10 cellular contexts compared by ENCODE assay signal in the genomic region with DNA sequence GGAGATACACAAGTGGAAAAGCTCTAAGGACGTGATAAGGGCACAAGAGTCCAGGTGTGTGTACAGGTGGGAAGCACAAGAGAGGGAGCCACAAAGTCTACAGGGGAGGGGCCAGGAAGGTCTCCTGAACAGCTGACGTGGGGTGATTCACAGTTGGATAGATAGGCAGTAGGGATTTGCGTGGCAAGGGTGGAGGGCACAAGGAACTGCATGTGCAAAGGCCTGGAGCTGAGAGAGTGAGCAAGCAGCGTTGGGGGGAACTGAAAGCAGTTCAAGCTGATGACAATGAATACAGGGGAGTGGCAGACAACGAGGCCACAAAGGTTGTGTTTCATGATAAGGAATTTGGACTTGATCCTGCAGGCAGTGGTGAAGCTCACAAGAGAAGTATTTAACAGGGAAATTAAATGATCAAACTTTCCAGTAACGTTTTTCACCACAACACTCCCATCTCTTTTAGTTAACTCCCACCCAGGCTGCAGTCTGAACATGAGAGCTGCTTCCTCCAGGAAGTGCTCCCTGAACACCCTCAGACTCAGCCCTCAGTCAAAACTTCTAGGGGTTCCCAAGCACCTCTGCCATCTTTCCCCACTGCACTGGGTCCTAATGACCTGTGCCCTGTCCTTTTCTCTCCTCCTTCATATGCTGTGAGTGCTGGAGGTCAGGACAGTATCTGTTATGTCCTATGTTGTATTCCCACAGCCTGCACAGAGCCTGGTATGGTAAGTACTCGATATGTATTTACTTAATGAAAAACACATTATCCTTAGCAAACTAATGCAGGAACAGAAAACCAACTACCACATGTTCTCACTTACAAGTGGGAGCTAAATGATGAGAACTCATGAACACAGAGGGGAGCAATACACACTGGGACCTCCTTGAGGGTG. TPM values are rescaled to one million over a fixed set of nuclear protein-coding genes. Genes with fewer than 3 reads are reported as not detected.
DNase-seq lines count a peak whose midpoint lies in the region; ATAC-seq, FAIRE-seq and TF ChIP-seq lines count a peak whose summit lies in the region.
"Had no signal": no experiment of that assay in that cellular context is flagged by ENCODE, and none has a peak within 500 bp of the region (broad histone marks: within the 10 kb centered on the region; RNA-seq: fewer than 3 reads in every experiment).

No MANE protein-coding gene starts in this region.

- POLR2A ChIA-PET in naive thymus-derived CD4-positive, alpha-beta T cell (lab: Charles Lee) = no interaction called here

- WGBS in thyroid gland, 2 donors = 70 to 72% methylated on average over 7 of the region's 7 CpGs

- no peak overlapping the region for H3K27ac ChIP-seq in naive thymus-derived CD4-positive, alpha-beta T cell (ENCODE audit: low read depth, low read length)
- no peak overlapping the region for H3K27ac ChIP-seq in thyroid gland

- peaks cover 0 to 4% (median 0%) of the 10 kb centered on the region in 3 experiments for H3K36me3 ChIP-seq in naive thymus-derived CD4-positive, alpha-beta T cell (ENCODE audit: control insufficient read depth in 2 of 3, insufficient read depth in 3 of 3, low read length in 3 of 3)
- no peaks in the 10 kb centered on the region for H3K36me3 ChIP-seq in thyroid gland

- intact Hi-C loops in naive thymus-derived CD4-positive, alpha-beta T cell (cut with micrococcal nuclease) = no loop called here
- intact Hi-C loops in thyroid gland (cut with DNase I) = no loop called here

- H3K4me1 ChIP-seq in naive thymus-derived CD4-positive, alpha-beta T cell (ENCODE audit: control insufficient read depth in 2 of 2, insufficient read depth in 2 of 2, low read length in 2 of 2) = no peaks in the 10 kb centered on the region
- H3K4me1 ChIP-seq in thyroid gland = no peaks in the 10 kb centered on the region

- H3K9me3 Mint-ChIP-seq in central memory CD8-positive, alpha-beta T cell = no peaks in the 10 kb centered on the region
- H3K9me3 Mint-ChIP-seq in naive thymus-derived CD4-positive, alpha-beta T cell = peaks cover 0 to 3% (median 0%) of the 10 kb centered on the region in 11 donors
- no peaks in the 10 kb centered on the region for H3K9me3 Mint-ChIP-seq in osteocyte (ENCODE audit: unreplicated experiment)

- H3K4me3 ChIP-seq in NB4 (ENCODE audit: low read depth, low read length) = no peak overlapping the region
- H3K4me3 ChIP-seq in naive thymus-derived CD4-positive, alpha-beta T cell (ENCODE audit: low read length) = no peak overlapping the region
- H3K4me3 ChIP-seq in thyroid gland (replicated peaks in 1 of 3) = no peak overlapping the region

- peaks cover 4% of the 10 kb centered on the region for H3K36me3 Mint-ChIP-seq in central memory CD8-positive, alpha-beta T cell (ENCODE audit: insufficient read depth)
- peaks cover 9 to 38% (median 23%) of the 10 kb centered on the region in 5 donors for H3K36me3 Mint-ChIP-seq in naive thymus-derived CD4-positive, alpha-beta T cell
- no peaks in the 10 kb centered on the region for H3K36me3 Mint-ChIP-seq in osteocyte (ENCODE audit: unreplicated experiment)

- no peaks in the 10 kb centered on the region for H3K9me3 ChIP-seq in naive thymus-derived CD4-positive, alpha-beta T cell (ENCODE audit: control insufficient read depth in 2 of 3, low read length in 3 of 3)
- no peaks in the 10 kb centered on the region for H3K9me3 ChIP-seq in thyroid gland

- H3K4me3 Mint-ChIP-seq in central memory CD8-positive, alpha-beta T cell = no peak overlapping the region
- H3K4me3 Mint-ChIP-seq in naive thymus-derived CD4-positive, alpha-beta T cell = no peak overlapping the region
- no peak overlapping the region for H3K4me3 Mint-ChIP-seq in osteocyte (ENCODE audit: unreplicated experiment)

- TF ChIP-seq POLR2A in GM12891 (IDR thresholded peaks at IDR 0.05; ENCODE audit: low read depth, low read length) (no peak), NB4 (IDR thresholded peaks at IDR 0.05; ENCODE audit: extremely low read depth, insufficient read length) (no peak), thyroid gland (IDR thresholded peaks at IDR 0.05) (no peak)

- ATAC-seq in central memory CD8-positive, alpha-beta T cell (replicated peaks; ENCODE audit: extremely low read depth, poor library complexity, severe bottlenecking) = no peak
- ATAC-seq in naive thymus-derived CD4-positive, alpha-beta T cell = peak; percentile 89
- ATAC-seq in HG02610 (IDR thresholded peaks at IDR 0.05; ENCODE audit: unreplicated experiment) = no peak
- ATAC-seq in HG03135 (IDR thresholded peaks at IDR 0.05; ENCODE audit: unreplicated experiment) = no peak

- CTCF ChIA-PET in naive thymus-derived CD4-positive, alpha-beta T cell (lab: Charles Lee) = interaction anchor here (0.5 kb wide), 1 partner anchor 9 kb away, joined by 5 read pairs; no protein-coding TSS in a partner anchor

- H3K4me1 Mint-ChIP-seq in central memory CD8-positive, alpha-beta T cell = peaks cover 7% of the 10 kb centered on the region
- peaks cover 0 to 25% (median 17%) of the 10 kb centered on the region in 7 donors for H3K4me1 Mint-ChIP-seq in naive thymus-derived CD4-positive, alpha-beta T cell
- no peaks in the 10 kb centered on the region for H3K4me1 Mint-ChIP-seq in osteocyte (ENCODE audit: unreplicated experiment)

- TF ChIP-seq CTCF in NB4 (IDR thresholded peaks at IDR 0.05; ENCODE audit: low read depth, low read length) = no peak
- TF ChIP-seq CTCF in osteocyte (IDR thresholded peaks at IDR 0.05) = no peak
- no peak for TF ChIP-seq CTCF in thyroid gland (IDR thresholded peaks at IDR 0.05)

- H3K27me3 Mint-ChIP-seq in central memory CD8-positive, alpha-beta T cell = no peaks in the 10 kb centered on the region
- no peaks in the 10 kb centered on the region for H3K27me3 Mint-ChIP-seq in naive thymus-derived CD4-positive, alpha-beta T cell
- H3K27me3 Mint-ChIP-seq in osteocyte (ENCODE audit: unreplicated experiment) = no peaks in the 10 kb centered on the region

- DNase-seq in GM12891 (ENCODE audit: insufficient read length, low spot score) (peak; percentile 32), NB4 (ENCODE audit: low read depth) (peak; percentile 56), osteocyte (ENCODE audit: extremely low spot score, unreplicated experiment) (no peak), thyroid gland (no peak)
- no peak for DNase-seq in central memory CD8-positive, alpha-beta T cell (ENCODE audit: low spot score in 2 of 2)
- DNase-seq in naive thymus-derived CD4-positive, alpha-beta T cell = no peak
- DNase-seq: GF-D8 had no signal

- FAIRE-seq in GM12891 (lab: Jason Lieb, UNC) = peak; percentile 89
- FAIRE-seq: TTC549 had no signal

- H3K27ac Mint-ChIP-seq in central memory CD8-positive, alpha-beta T cell (ENCODE audit: low read depth) = peak overlapping the region; percentile 42
- H3K27ac Mint-ChIP-seq in naive thymus-derived CD4-positive, alpha-beta T cell = peak overlapping the region in 5 of 9 donors; percentile 2 to 76 (median 43)
- no peak overlapping the region for H3K27ac Mint-ChIP-seq in osteocyte (ENCODE audit: unreplicated experiment)

- H3K27me3 ChIP-seq in naive thymus-derived CD4-positive, alpha-beta T cell (ENCODE audit: control insufficient read depth in 2 of 2, insufficient read depth in 2 of 2, low read length in 2 of 2) = no peaks in the 10 kb centered on the region
- H3K27me3 ChIP-seq in thyroid gland = no peaks in the 10 kb centered on the region

TF ChIP-seq in GM12891, 5 proteins besides CTCF, POLR2A, EP300 and RAD21:
- TF ChIP-seq PAX5 (IDR thresholded peaks at IDR 0.05; ENCODE audit: insufficient read depth, low read length, severe bottlenecking) = no peak
- TF ChIP-seq TAF1 (IDR thresholded peaks at IDR 0.05; ENCODE audit: low read depth, low read length) = no peak
- no peak for TF ChIP-seq POU2F2 (IDR thresholded peaks at IDR 0.05; ENCODE audit: low read depth, low read length)
- no peak for TF ChIP-seq POLR2AphosphoS5 (IDR thresholded peaks at IDR 0.05; ENCODE audit: low read depth, low read length)
- TF ChIP-seq SPI1 (IDR thresholded peaks at IDR 0.05; ENCODE audit: low read depth, low read length) = peak; percentile 88
TF ChIP-seq in GM12891: peak in this region for 1.

RNA-seq across cellular contexts. Expression of gene ASPRV1, which starts 49.0 kb away (rescaled TPM):
- 0.46 TPM for polyA plus RNA-seq in GM12891 (2012; ENCODE audit: low read depth, missing spikeins)
- 1 to 10 TPM; 1.7 to 2.9 (median 2.3) TPM for total RNA-seq in naive thymus-derived CD4-positive, alpha-beta T cell
- polyA plus RNA-seq in naive thymus-derived CD4-positive, alpha-beta T cell = 1 to 10 TPM in 1 of 2 donors, under 1 TPM in 1; 0.91 to 1.2 TPM
- total RNA-seq in osteocyte = 0.52 and 0.75 TPM in 2 replicates
- 1 to 10 TPM in 3 of 4 donors, under 1 TPM in 1; 0.89 to 2.0 (median 1.5) TPM for total RNA-seq in thyroid gland

Comparison
In these comparisons a context has a peak if more than half of its experiments do, and no peak if none do; other contexts are left out.
1. DNase-seq: peak in GM12891 (single experiment) and NB4 (single experiment); none in central memory CD8-positive, alpha-beta T cell (0 of 2), naive thymus-derived CD4-positive, alpha-beta T cell (0 of 9), osteocyte (single experiment) and thyroid gland (0 of 2).